ENCODE assay signal across 8 cellular contexts in the genomic region with DNA sequence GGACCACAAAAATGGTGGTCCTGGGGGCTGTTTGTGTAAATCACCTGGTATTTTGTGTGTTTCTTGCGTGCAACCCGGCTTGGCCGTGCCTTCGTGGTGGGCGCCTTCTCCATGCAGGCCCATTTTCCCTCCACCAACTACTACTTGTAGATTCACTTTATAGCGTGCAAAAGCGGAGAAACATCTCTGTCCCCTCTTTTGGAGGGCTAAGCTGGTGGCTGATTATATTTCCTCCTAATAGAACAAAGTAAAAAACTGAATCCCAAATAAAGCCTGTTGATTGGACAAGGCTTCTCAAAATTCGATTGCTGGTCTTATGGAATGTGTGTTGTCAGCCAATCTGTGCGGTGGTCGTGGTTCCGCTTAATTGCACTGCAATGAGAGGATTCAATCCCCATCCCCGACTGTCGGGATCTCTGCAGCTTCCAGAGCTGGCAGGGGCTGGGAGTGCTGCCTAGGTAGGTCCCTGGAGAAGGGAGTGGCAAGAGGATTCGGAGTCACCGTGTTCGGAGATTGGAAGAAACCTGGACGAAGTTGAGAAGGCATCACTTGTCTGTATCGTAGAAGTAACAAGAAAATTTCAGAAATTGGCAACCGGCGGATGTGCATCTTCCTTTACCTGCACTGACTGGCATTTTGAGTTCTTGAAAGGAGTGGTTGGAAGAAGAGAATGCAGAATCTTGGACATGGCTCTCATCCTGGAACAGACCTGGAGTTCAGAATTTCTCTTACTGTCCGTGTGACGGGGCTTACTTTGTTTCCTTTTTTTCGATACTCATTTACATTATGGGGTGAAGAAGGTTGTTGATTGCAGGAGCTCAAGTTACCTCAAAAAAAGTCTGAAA.
DNase-seq lines count a peak whose midpoint lies in the region; ATAC-seq and TF ChIP-seq lines count a peak whose summit lies in the region.

No MANE protein-coding gene starts in this region.

- no peaks in the 10 kb centered on the region for H3K9me3 Mint-ChIP-seq in stimulated activated naive CD8-positive, alpha-beta T cell treated with anti-CD3 and anti-CD28 coated beads, Interleukin-15, amount 100 ng/mL, for 72 hours

- H3K4me3 Mint-ChIP-seq in stimulated activated naive CD8-positive, alpha-beta T cell treated with anti-CD3 and anti-CD28 coated beads, Interleukin-15, amount 100 ng/mL, for 72 hours: peak overlapping the region; percentile 89 to 90

- peak; percentile 70 for DNase-seq in NCI-H82 (lab: John Stamatoyannopoulos, UW)
- no peak for DNase-seq in NCI-H82 treated with DMSO at 0.1 percent for 48 hours (lab: John Stamatoyannopoulos, UW; ENCODE audit: unreplicated experiment)
- DNase-seq in NCI-H2171 (lab: John Stamatoyannopoulos, UW): peak; percentile 19
- DNase-seq in brain microvascular endothelial cell: no peak
- peak; percentile 38 for DNase-seq in kidney glomerular epithelial cell (lab: John Stamatoyannopoulos, UW)
- no peak for DNase-seq in stimulated activated naive CD8-positive, alpha-beta T cell treated with anti-CD3 and anti-CD28 coated beads, Interleukin-15, amount 100 ng/mL, for 72 hours
- no peak for DNase-seq in NCI-H2107 (lab: John Stamatoyannopoulos, UW)

- peak overlapping the region; percentile 77 for H3K27ac ChIP-seq in brain microvascular endothelial cell

- in situ Hi-C loops in brain microvascular endothelial cell (cut with HindIII; ENCODE audit: low pct_ligation_motif_present, low sequenced_read_pairs): no loop called here

- H3K36me3 ChIP-seq in brain microvascular endothelial cell (replicated peaks): no peaks in the 10 kb centered on the region

- H3K27me3 ChIP-seq in brain microvascular endothelial cell (replicated peaks): no peaks in the 10 kb centered on the region

- H3K4me3 ChIP-seq in brain microvascular endothelial cell (ENCODE audit: low read depth, low read length): peak overlapping the region; percentile 75

- H3K27ac Mint-ChIP-seq in stimulated activated naive CD8-positive, alpha-beta T cell treated with anti-CD3 and anti-CD28 coated beads, Interleukin-15, amount 100 ng/mL, for 72 hours: peak overlapping the region; percentile 97

- H3K4me1 Mint-ChIP-seq in stimulated activated naive CD8-positive, alpha-beta T cell treated with anti-CD3 and anti-CD28 coated beads, Interleukin-15, amount 100 ng/mL, for 72 hours: peaks cover 25% of the 10 kb centered on the region

- H3K27me3 Mint-ChIP-seq in stimulated activated naive CD8-positive, alpha-beta T cell treated with anti-CD3 and anti-CD28 coated beads, Interleukin-15, amount 100 ng/mL, for 72 hours: no peaks in the 10 kb centered on the region

- no peak for TF ChIP-seq CTCF in brain microvascular endothelial cell (IDR thresholded peaks at IDR 0.05; ENCODE audit: low read depth, low read length, missing control alignments)

- no peak for ATAC-seq in stimulated activated naive CD8-positive, alpha-beta T cell treated with anti-CD3 and anti-CD28 coated beads, Interleukin-15, amount 100 ng/mL, for 72 hours
- ATAC-seq in HG03378 (IDR thresholded peaks at IDR 0.05; ENCODE audit: unreplicated experiment): no peak

Comparison
In these comparisons a context has a peak if more than half of its experiments do, and no peak if none do; other contexts are left out.
1. DNase-seq: peak in NCI-H82 (single experiment), NCI-H2171 (single experiment) and kidney glomerular epithelial cell (single experiment); none in NCI-H82 treated with DMSO at 0.1 percent for 48 hours (single experiment), brain microvascular endothelial cell (single experiment), stimulated activated naive CD8-positive, alpha-beta T cell treated with anti-CD3 and anti-CD28 coated beads, Interleukin-15, amount 100 ng/mL, for 72 hours (0 of 2) and NCI-H2107 (single experiment).